Comparison of ENCODE assay signal across 1 cellular context in genomic region chr15:27127834-27128570, GRCh38.
TF ChIP-seq lines count a peak whose summit lies in the region.

No MANE protein-coding gene starts in this region.

TF ChIP-seq in K562, 482 proteins besides CTCF, POLR2A, EP300 and RAD21 (continued from another document and continues in another):
- TF ChIP-seq MYBL2 (IDR thresholded peaks at IDR 0.05; ENCODE audit: low read depth) (0 out of 2 replicates have a peak, but pooled peaks have one; percentile 54), MYBL2 (CRISPR knock-in tag; IDR thresholded peaks at IDR 0.05; ENCODE audit: borderline replicate concordance) (no peak), PRMT5 (CRISPR knock-in tag; IDR thresholded peaks at IDR 0.05) (no peak), ZBTB5 (IDR thresholded peaks at IDR 0.05) (no peak), ZNF551 (CRISPR knock-in tag; IDR thresholded peaks at IDR 0.05) (no peak), BHLHE40 (IDR thresholded peaks at IDR 0.05; ENCODE audit: low read length) (peak; percentile 80), HDAC3 (IDR thresholded peaks at IDR 0.05; ENCODE audit: borderline replicate concordance, partially characterized antibody) (peak; percentile 71), EGR1 (conservative IDR thresholded peaks at IDR 0.05) (no peak; the same call in 1 of the 2 replicates), GTF2F1 (IDR thresholded peaks at IDR 0.05; ENCODE audit: low read depth, low read length) (no peak), RBM25 (IDR thresholded peaks at IDR 0.05; ENCODE audit: low read depth, low read length, severe bottlenecking) (peak; percentile 70), ZKSCAN1 (IDR thresholded peaks at IDR 0.05; ENCODE audit: low read depth, low read length) (peak; percentile 65; the same call in 1 of the 2 replicates), CLOCK (CRISPR knock-in tag; IDR thresholded peaks at IDR 0.05; ENCODE audit: borderline replicate concordance) (0 out of 2 replicates have a peak, but pooled peaks have one; percentile 33), ZNF766 (CRISPR knock-in tag; conservative IDR thresholded peaks at IDR 0.05) (peak; percentile 85), GATA2 (CRISPR knock-in tag; IDR thresholded peaks at IDR 0.05) (peak; percentile 81), MGA (IDR thresholded peaks at IDR 0.05) (peak; percentile 83), KDM1A (IDR thresholded peaks at IDR 0.05) (peak; percentile 79 to 86), USF2 (CRISPR knock-in tag; IDR thresholded peaks at IDR 0.05) (peak; percentile 67), ZNF583 (CRISPR knock-in tag; IDR thresholded peaks at IDR 0.05) (peak; percentile 43; the same call in 1 of the 2 replicates), CTBP1 (IDR thresholded peaks at IDR 0.05; ENCODE audit: borderline replicate concordance) (peak; percentile 90), GTF2E2 (tag; IDR thresholded peaks at IDR 0.05) (no peak), XRCC4 (IDR thresholded peaks at IDR 0.05; ENCODE audit: extremely low read depth, insufficient read depth, insufficient read length) (no peak), RCOR1 (IDR thresholded peaks at IDR 0.05; ENCODE audit: borderline replicate concordance in 1 of 2, low read depth in 2 of 2, low read length in 2 of 2) (peak in 1 of 2 experiments; percentile 90; a peak in 3 of 4 replicates), ZNF311 (CRISPR knock-in tag; IDR thresholded peaks at IDR 0.05) (no peak), USF1 (CRISPR knock-in tag; IDR thresholded peaks at IDR 0.05) (peak; percentile 34; the same call in 1 of the 2 replicates), RNF2 (IDR thresholded peaks at IDR 0.05) (peak; percentile 65; the same call in 1 of the 2 replicates), NFIX (CRISPR knock-in tag; IDR thresholded peaks at IDR 0.05; ENCODE audit: low read depth) (0 out of 2 replicates have a peak, but pooled peaks have one; percentile 4), MAX (CRISPR knock-in tag; IDR thresholded peaks at IDR 0.05) (peak; percentile 43; the same call in 1 of the 2 replicates), MAFK (IDR thresholded peaks at IDR 0.05; ENCODE audit: low read length) (no peak), GTF3C2 (IDR thresholded peaks at IDR 0.05; ENCODE audit: borderline replicate concordance, extremely low read depth, insufficient read length) (no peak), HLTF (IDR thresholded peaks at IDR 0.05) (0 out of 2 replicates have a peak, but pooled peaks have one; percentile 44), TEAD4 (IDR thresholded peaks at IDR 0.05; ENCODE audit: low read length) (peak; percentile 95), TEAD4 (CRISPR knock-in tag; IDR thresholded peaks at IDR 0.05; ENCODE audit: borderline replicate concordance) (no peak), MTA2 (IDR thresholded peaks at IDR 0.05; ENCODE audit: low read depth) (peak; percentile 77), ZNF24 (IDR thresholded peaks at IDR 0.05) (0 out of 2 replicates have a peak, but pooled peaks have one; percentile 41), KLF1 (tag; IDR thresholded peaks at IDR 0.05) (0 out of 2 replicates have a peak, but pooled peaks have one; percentile 24), MTA1 (IDR thresholded peaks at IDR 0.05; ENCODE audit: borderline replicate concordance) (peak; percentile 73), TRIM24 (IDR thresholded peaks at IDR 0.05) (peak; percentile 95 to 97)
